ENCODE assay signal across 1 cellular context in the genomic region with DNA sequence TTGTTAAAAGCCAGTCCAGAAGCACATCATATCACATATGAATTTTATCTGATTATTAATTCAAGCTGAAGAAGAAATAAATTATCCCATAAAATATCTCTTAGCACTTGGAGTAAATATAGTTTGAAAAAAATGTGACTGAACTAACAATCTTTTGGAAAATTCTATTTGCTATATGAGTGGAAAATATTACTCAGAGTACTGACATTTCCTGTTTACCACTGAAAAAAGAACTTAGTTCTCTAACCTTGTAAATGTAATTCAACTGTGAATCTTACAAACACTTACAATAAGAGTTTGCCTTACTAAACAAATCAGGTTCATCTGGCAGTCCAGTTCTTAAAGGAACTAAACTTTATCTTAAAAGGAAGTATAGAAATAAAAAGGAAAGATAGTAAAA.
TF ChIP-seq lines count a peak whose summit lies in the region.

No MANE protein-coding gene starts in this region.

TF ChIP-seq in IMR-90, 13 proteins besides CTCF, POLR2A, EP300 and RAD21 (continued from another document):
- TF ChIP-seq, protein P1, sequence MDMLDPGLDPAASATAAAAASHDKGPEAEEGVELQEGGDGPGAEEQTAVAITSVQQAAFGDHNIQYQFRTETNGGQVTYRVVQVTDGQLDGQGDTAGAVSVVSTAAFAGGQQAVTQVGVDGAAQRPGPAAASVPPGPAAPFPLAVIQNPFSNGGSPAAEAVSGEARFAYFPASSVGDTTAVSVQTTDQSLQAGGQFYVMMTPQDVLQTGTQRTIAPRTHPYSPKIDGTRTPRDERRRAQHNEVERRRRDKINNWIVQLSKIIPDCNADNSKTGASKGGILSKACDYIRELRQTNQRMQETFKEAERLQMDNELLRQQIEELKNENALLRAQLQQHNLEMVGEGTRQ (IDR thresholded peaks at IDR 0.05; ENCODE audit: low read depth, low read length), result no peak
- TF ChIP-seq MAFK (IDR thresholded peaks at IDR 0.05; ENCODE audit: low read depth, low read length) (no peak), BHLHE40 (IDR thresholded peaks at IDR 0.05; ENCODE audit: low read depth, low read length) (no peak), MXI1 (IDR thresholded peaks at IDR 0.05; ENCODE audit: borderline replicate concordance, low read depth, low read length) (no peak), SMC3 (IDR thresholded peaks at IDR 0.05; ENCODE audit: low read depth, low read length) (no peak)
